ENCODE assay signal across 1 cellular context in genomic region chr2:219442206-219443015, GRCh38.
TF ChIP-seq lines count a peak whose summit lies in the region.

No MANE protein-coding gene starts in this region.

TF ChIP-seq in HCT116, 20 proteins besides CTCF, POLR2A, EP300 and RAD21 (continued from another document):
- no peak for TF ChIP-seq REST (IDR thresholded peaks at IDR 0.05; ENCODE audit: low read depth)
- no peak for TF ChIP-seq CEBPB (IDR thresholded peaks at IDR 0.05; ENCODE audit: low read depth)
- TF ChIP-seq ZNF274 (IDR thresholded peaks at IDR 0.05; ENCODE audit: low read depth, low read length): no peak
TF ChIP-seq in HCT116: peak in this region for 0.
